In the genomic region with DNA sequence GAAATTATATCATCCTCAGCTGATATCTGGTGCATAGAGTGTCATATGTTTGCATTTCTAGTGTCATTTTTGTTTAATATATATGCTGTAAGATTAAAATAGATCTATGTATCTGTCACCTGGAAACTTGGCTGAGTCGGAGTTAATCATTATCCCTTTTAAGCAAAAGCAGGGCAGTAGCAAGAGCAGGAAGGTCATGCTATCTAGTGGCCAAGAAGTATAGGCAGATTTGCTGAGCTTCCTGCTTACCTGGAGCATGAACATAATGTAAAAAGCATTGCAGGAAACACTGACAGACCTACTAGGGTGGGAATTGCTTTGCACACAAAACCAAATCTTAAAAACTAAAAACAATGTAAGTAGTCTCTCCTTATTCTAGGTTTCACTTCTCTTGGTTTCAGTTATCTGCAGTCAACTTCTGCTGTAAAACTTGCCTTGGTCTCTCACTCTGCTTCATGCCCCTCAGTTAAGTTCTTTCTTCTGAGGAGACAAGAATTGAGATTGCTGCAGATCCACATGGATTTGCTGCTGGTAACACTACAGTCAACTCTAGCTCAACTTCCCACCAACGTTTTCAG, we compare ENCODE assay signal across 1 cellular context.
TF ChIP-seq lines count a peak whose summit lies in the region.

No MANE protein-coding gene starts in this region.

TF ChIP-seq in liver, 16 proteins besides CTCF, POLR2A, EP300 and RAD21 (continued from another document):
- no peak for TF ChIP-seq TAF1 (conservative IDR thresholded peaks at IDR 0.05)
- TF ChIP-seq, protein P1, sequence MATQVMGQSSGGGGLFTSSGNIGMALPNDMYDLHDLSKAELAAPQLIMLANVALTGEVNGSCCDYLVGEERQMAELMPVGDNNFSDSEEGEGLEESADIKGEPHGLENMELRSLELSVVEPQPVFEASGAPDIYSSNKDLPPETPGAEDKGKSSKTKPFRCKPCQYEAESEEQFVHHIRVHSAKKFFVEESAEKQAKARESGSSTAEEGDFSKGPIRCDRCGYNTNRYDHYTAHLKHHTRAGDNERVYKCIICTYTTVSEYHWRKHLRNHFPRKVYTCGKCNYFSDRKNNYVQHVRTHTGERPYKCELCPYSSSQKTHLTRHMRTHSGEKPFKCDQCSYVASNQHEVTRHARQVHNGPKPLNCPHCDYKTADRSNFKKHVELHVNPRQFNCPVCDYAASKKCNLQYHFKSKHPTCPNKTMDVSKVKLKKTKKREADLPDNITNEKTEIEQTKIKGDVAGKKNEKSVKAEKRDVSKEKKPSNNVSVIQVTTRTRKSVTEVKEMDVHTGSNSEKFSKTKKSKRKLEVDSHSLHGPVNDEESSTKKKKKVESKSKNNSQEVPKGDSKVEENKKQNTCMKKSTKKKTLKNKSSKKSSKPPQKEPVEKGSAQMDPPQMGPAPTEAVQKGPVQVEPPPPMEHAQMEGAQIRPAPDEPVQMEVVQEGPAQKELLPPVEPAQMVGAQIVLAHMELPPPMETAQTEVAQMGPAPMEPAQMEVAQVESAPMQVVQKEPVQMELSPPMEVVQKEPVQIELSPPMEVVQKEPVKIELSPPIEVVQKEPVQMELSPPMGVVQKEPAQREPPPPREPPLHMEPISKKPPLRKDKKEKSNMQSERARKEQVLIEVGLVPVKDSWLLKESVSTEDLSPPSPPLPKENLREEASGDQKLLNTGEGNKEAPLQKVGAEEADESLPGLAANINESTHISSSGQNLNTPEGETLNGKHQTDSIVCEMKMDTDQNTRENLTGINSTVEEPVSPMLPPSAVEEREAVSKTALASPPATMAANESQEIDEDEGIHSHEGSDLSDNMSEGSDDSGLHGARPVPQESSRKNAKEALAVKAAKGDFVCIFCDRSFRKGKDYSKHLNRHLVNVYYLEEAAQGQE (IDR thresholded peaks at IDR 0.05) = no peak
- no peak for TF ChIP-seq SP1 (IDR thresholded peaks at IDR 0.05)
- TF ChIP-seq JUND (IDR thresholded peaks at IDR 0.05) = no peak
- TF ChIP-seq, protein P2, sequence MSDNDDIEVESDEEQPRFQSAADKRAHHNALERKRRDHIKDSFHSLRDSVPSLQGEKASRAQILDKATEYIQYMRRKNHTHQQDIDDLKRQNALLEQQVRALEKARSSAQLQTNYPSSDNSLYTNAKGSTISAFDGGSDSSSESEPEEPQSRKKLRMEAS (IDR thresholded peaks at IDR 0.05) = no peak
- no peak for TF ChIP-seq HNF4G (IDR thresholded peaks at IDR 0.05)
- TF ChIP-seq NR2F2 (IDR thresholded peaks at IDR 0.05) = no peak
- no peak for TF ChIP-seq GABPA (IDR thresholded peaks at IDR 0.05 in 1 of 2, conservative IDR thresholded peaks at IDR 0.05 in 1 of 2)
TF ChIP-seq in liver: peak in this region for 0.
